ENCODE assay signal across 11 cellular contexts in the genomic region with DNA sequence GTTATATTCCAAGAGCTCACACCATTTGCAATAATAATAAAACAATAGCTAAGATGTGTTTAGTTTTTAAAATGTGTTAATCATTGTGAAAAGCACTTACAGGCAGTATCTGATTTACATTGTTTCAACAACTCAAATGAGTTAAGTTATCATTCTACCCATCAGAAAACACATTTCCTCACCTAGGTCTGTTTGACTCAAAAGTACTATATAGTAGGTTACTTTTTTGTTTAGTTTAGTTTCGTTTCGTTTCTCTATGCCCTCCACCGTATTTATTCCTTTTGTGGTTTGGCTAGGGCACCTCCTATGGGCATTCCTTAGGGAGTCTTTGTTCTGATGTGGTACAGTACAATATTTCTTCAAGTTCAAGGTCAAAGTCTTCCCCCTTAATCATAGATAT.
DNase-seq lines count a peak whose midpoint lies in the region; ATAC-seq, FAIRE-seq and TF ChIP-seq lines count a peak whose summit lies in the region.
"Had no signal": no experiment of that assay in that cellular context is flagged by ENCODE, and none has a peak within 500 bp of the region (broad histone marks: within the 10 kb centered on the region; RNA-seq: fewer than 3 reads in every experiment).

No MANE protein-coding gene starts in this region.

- no peak overlapping the region for H3K4me3 ChIP-seq in BLaER1
- H3K4me3 ChIP-seq: GM23248 had no signal

- 0 out of 2 replicates have a peak overlapping the region, but pooled peaks have one; percentile 9 for H3K9ac ChIP-seq in BLaER1
- H3K9ac ChIP-seq: GM23248 had no signal

- FAIRE-seq in GM19239 (lab: Jason Lieb, UNC) (peak; percentile 35), frontal cortex (lab: Jason Lieb, UNC) (no peak)

- H3K27ac ChIP-seq in BLaER1: no peak overlapping the region
- H3K27ac ChIP-seq: GM23248 had no signal

- peak overlapping the region; percentile 31 for H3K4me2 ChIP-seq in BLaER1

- no peaks in the 10 kb centered on the region for H3K27me3 ChIP-seq in BLaER1

- H3K9me3 Mint-ChIP-seq in central memory CD8-positive, alpha-beta T cell: peaks cover 5% of the 10 kb centered on the region
- H3K9me3 Mint-ChIP-seq: CD14-positive monocyte had no signal

- H3K4me1 Mint-ChIP-seq in T-helper 17 cell: peaks cover 46% of the 10 kb centered on the region
- H3K4me1 Mint-ChIP-seq in central memory CD8-positive, alpha-beta T cell: peaks cover 38% of the 10 kb centered on the region

- H3K9me3 ChIP-seq in BLaER1 (no peaks in the 10 kb centered on the region), T-helper 17 cell (ENCODE audit: control insufficient read depth, low read length, poor library complexity, severe bottlenecking) (no peaks in the 10 kb centered on the region)

- peaks cover 13% of the 10 kb centered on the region for H3K36me3 Mint-ChIP-seq in T-helper 17 cell (ENCODE audit: low read depth)
- peaks cover 23% of the 10 kb centered on the region for H3K36me3 Mint-ChIP-seq in central memory CD8-positive, alpha-beta T cell (ENCODE audit: insufficient read depth)

- no peaks in the 10 kb centered on the region; the same call in 1 of the 2 replicates for H3K36me3 ChIP-seq in BLaER1

- H3K4me1 ChIP-seq in BLaER1: peaks cover 32% of the 10 kb centered on the region

- peak overlapping the region; percentile 89 for H3K27ac Mint-ChIP-seq in T-helper 17 cell
- H3K27ac Mint-ChIP-seq in central memory CD8-positive, alpha-beta T cell (ENCODE audit: low read depth): peak overlapping the region; percentile 32

- DNase-seq in GM19239 (ENCODE audit: insufficient read length, low spot score): no peak
- DNase-seq in T-helper 17 cell: no peak
- no peak for DNase-seq in central memory CD8-positive, alpha-beta T cell (ENCODE audit: low spot score in 2 of 2)
- no peak for DNase-seq in stimulated activated CD4-positive, alpha-beta T cell treated with anti-CD3 and anti-CD28 coated beads, Interleukin-4, amount 100 ng/mL, for 4 hours
- DNase-seq in frontal cortex (ENCODE audit: low spot score in 2 of 2): no peak
- DNase-seq: GF-D8 had no signal

- no peaks in the 10 kb centered on the region for H3K27me3 Mint-ChIP-seq in T-helper 17 cell
- no peaks in the 10 kb centered on the region for H3K27me3 Mint-ChIP-seq in central memory CD8-positive, alpha-beta T cell
- H3K27me3 Mint-ChIP-seq: CD4-positive, alpha-beta memory T cell had no signal

- no peak for ATAC-seq in T-helper 17 cell
- ATAC-seq in central memory CD8-positive, alpha-beta T cell (replicated peaks; ENCODE audit: extremely low read depth, poor library complexity, severe bottlenecking): no peak
- ATAC-seq in SK-N-SH treated with all-trans-retinoic acid at 6 μM for 48 hours: no peak

- no peaks in the 10 kb centered on the region for H4K20me1 ChIP-seq in BLaER1

- no peak overlapping the region for H3K4me3 Mint-ChIP-seq in T-helper 17 cell
- peak overlapping the region; percentile 69 for H3K4me3 Mint-ChIP-seq in central memory CD8-positive, alpha-beta T cell
- H3K4me3 Mint-ChIP-seq: CD14-positive monocyte had no signal

TF ChIP-seq in SK-N-SH treated with all-trans-retinoic acid at 6 μM for 48 hours, 23 proteins besides CTCF, POLR2A, EP300 and RAD21:
- TF ChIP-seq SNAI2 (CRISPR knock-in tag; IDR thresholded peaks at IDR 0.05): no peak
